Comparison of ENCODE assay signal across 17 cellular contexts in genomic region chr14:93708800-93709199, GRCh38.
A peak's percentile ranks its signal among the peaks of the same experiment; 100 is the strongest.
DNase-seq lines count a peak whose midpoint lies in the region; ATAC-seq, FAIRE-seq and TF ChIP-seq lines count a peak whose summit lies in the region.
"Had no signal": no experiment of that assay in that cellular context is flagged by ENCODE, and none has a peak within 500 bp of the region (broad histone marks: within the 10 kb centered on the region; RNA-seq: fewer than 3 reads in every experiment).

No MANE protein-coding gene starts in this region.

- no peaks in the 10 kb centered on the region for H3K23me2 ChIP-seq in H1 (ENCODE audit: low read depth, low read length)

- TF ChIP-seq RAD21 in H1 (IDR thresholded peaks at IDR 0.05 in 1 of 2, conservative IDR thresholded peaks at IDR 0.05 in 1 of 2; ENCODE audit: low read depth in 2 of 2, low read length in 2 of 2): no peak

- peak overlapping the region; percentile 5; the same call in 1 of the 2 replicates for H3K4me3 ChIP-seq in Karpas-422 (ENCODE audit: low read length)
- no peak overlapping the region for H3K4me3 ChIP-seq in H1 (ENCODE audit: extremely low read depth in 1 of 4, insufficient read depth in 2 of 4, low read depth in 3 of 4, low read length in 4 of 4)
- H3K4me3 ChIP-seq in osteoblast (ENCODE audit: insufficient read depth, low read length): no peak overlapping the region
- H3K4me3 ChIP-seq: A549 had no signal

- no peaks in the 10 kb centered on the region for H4K20me1 ChIP-seq in Karpas-422 (ENCODE audit: insufficient read depth, low read depth, low read length)
- no peaks in the 10 kb centered on the region for H4K20me1 ChIP-seq in H1 (replicated peaks in 1 of 2; ENCODE audit: control insufficient read depth in 1 of 2, insufficient read depth in 2 of 2, low read length in 2 of 2)
- no peaks in the 10 kb centered on the region for H4K20me1 ChIP-seq in osteoblast (ENCODE audit: insufficient read depth, low read length)

- no peak overlapping the region for H2BK5ac ChIP-seq in H1 (ENCODE audit: low read depth, low read length)

- WGBS in H1 (ENCODE audit: extremely low coverage in 1 of 2, insufficient coverage in 1 of 2, insufficient read length in 1 of 2, insufficient replicate concordance in 2 of 2, low coverage in 1 of 2, low lambda C conversion rate in 2 of 2, missing lambda C conversion rate in 1 of 2), 2 experiments: 90% methylated on average over 5 of the region's 5 CpGs; no CpG with 5 or more reads in 1 of the 2 experiments

- H2BK20ac ChIP-seq in H1 (ENCODE audit: low read length): no peak overlapping the region

- TF ChIP-seq POLR2A in H1 (IDR thresholded peaks at IDR 0.05; ENCODE audit: control extremely low read depth in 1 of 2, low read depth in 2 of 2, low read length in 2 of 2): no peak

- H3K9ac ChIP-seq in Karpas-422 (ENCODE audit: low read length) (peak overlapping the region; percentile 54), H1 (replicated peaks in 1 of 4; ENCODE audit: extremely low read depth in 1 of 4, low read depth in 3 of 4, low read length in 3 of 4) (no peak overlapping the region)

- H3K27ac ChIP-seq in Karpas-422 (ENCODE audit: low read length) (peak overlapping the region; percentile 93), H1 (ENCODE audit: low read depth, low read length) (0 out of 2 replicates have a peak overlapping the region, but pooled peaks have one; percentile 7), osteoblast (ENCODE audit: low read depth, low read length) (no peak overlapping the region)
- H3K27ac ChIP-seq: A549 had no signal

- no peak for DNase-seq in Karpas-422
- DNase-seq in H1 (ENCODE audit: low read depth in 1 of 2, low spot score in 2 of 2): no peak
- DNase-seq in osteoblast (ENCODE audit: insufficient read length, low spot score, missing footprints): peak; percentile 17
- no peak for DNase-seq in activated naive CD4-positive, alpha-beta T cell (lab: John Stamatoyannopoulos, UW)
- DNase-seq: BE2C; Caco-2; CD8-positive, alpha-beta memory T cell; DND-41; GDM1 had no signal

- POLR2A ChIA-PET in H1 (lab: Charles Lee; ENCODE audit: partially characterized antibody): interaction anchor here (0.5 to 1.1 kb wide), 2 partner anchors 40 to 79 kb away, joined by 3 read pairs; partner anchors contain the start of gene PRIMA1

- no peak overlapping the region for H2BK15ac ChIP-seq in H1 (ENCODE audit: low read length)

- no peak overlapping the region for H3K4ac ChIP-seq in H1 (replicated peaks; ENCODE audit: insufficient read length, low read depth, low read length)

- H2AK5ac ChIP-seq in H1 (ENCODE audit: low read depth, low read length): no peak overlapping the region

- H3K23ac ChIP-seq in H1 (ENCODE audit: insufficient read length): no peak overlapping the region

- no peak for ATAC-seq in HG03432 (IDR thresholded peaks at IDR 0.05; ENCODE audit: unreplicated experiment)
- ATAC-seq in HG03196 (IDR thresholded peaks at IDR 0.05; ENCODE audit: unreplicated experiment): no peak
- ATAC-seq: A549, HCT116 had no signal

- TF ChIP-seq EP300 in H1 (IDR thresholded peaks at IDR 0.05; ENCODE audit: borderline replicate concordance in 1 of 2, low read depth in 2 of 2, low read length in 2 of 2): no peak

- no peak for TF ChIP-seq CTCF in H1 (IDR thresholded peaks at IDR 0.05; ENCODE audit: control extremely low read depth in 1 of 3, insufficient read depth in 1 of 3, low read depth in 1 of 3, low read length in 3 of 3)
- no peak for TF ChIP-seq CTCF in osteoblast (IDR thresholded peaks at IDR 0.05; ENCODE audit: extremely low read depth, low read depth, low read length)

- no peaks in the 10 kb centered on the region for H3K9me2 ChIP-seq in Karpas-422 (replicated peaks; ENCODE audit: insufficient read depth, low read length)

- H3K4me1 ChIP-seq in Karpas-422 (ENCODE audit: low read length): peaks cover 61% of the 10 kb centered on the region
- H3K4me1 ChIP-seq in H1 (replicated peaks in 1 of 4; ENCODE audit: control insufficient read depth in 3 of 4, insufficient read depth in 4 of 4, low read length in 3 of 4): peaks cover 4 to 13% (median 7%) of the 10 kb centered on the region in 4 experiments
- H3K4me1 ChIP-seq in osteoblast (ENCODE audit: insufficient read depth, low read length): no peaks in the 10 kb centered on the region
- H3K4me1 ChIP-seq: A549, BE2C, Caco-2 had no signal

- no peaks in the 10 kb centered on the region for H3K9me3 ChIP-seq in Karpas-422 (ENCODE audit: low read length)
- H3K9me3 ChIP-seq in H1 (ENCODE audit: insufficient read depth in 2 of 2, low read depth in 1 of 2, low read length in 1 of 2): no peaks in the 10 kb centered on the region
- H3K9me3 ChIP-seq in osteoblast (ENCODE audit: low read depth, low read length): no peaks in the 10 kb centered on the region
- H3K9me3 ChIP-seq: A549, BE2C, Caco-2 had no signal

- no peak overlapping the region for H3K18ac ChIP-seq in H1 (ENCODE audit: extremely low read depth, low read length)

- FAIRE-seq in H1 (lab: Jason Lieb, UNC): no peak
- FAIRE-seq: A549, GM12892, GM19239, HepG2, HTR-8/SVneo had no signal

- H4K91ac ChIP-seq in H1 (replicated peaks; ENCODE audit: insufficient read length, low read length): no peak overlapping the region

- H3K36me3 ChIP-seq in Karpas-422 (ENCODE audit: insufficient read depth, low read length): no peaks in the 10 kb centered on the region
- H3K36me3 ChIP-seq in H1 (ENCODE audit: control insufficient read depth in 2 of 4, insufficient read depth in 4 of 4, low read length in 3 of 4): no peaks in the 10 kb centered on the region
- H3K36me3 ChIP-seq in osteoblast (ENCODE audit: insufficient read depth, low read length): no peaks in the 10 kb centered on the region

- H3K79me2 ChIP-seq in Karpas-422 (ENCODE audit: low read length) (no peaks in the 10 kb centered on the region), H1 (ENCODE audit: control insufficient read depth in 1 of 2, insufficient read depth in 2 of 2, low read length in 2 of 2) (no peaks in the 10 kb centered on the region), osteoblast (ENCODE audit: insufficient read depth, low read length) (no peaks in the 10 kb centered on the region)

- no peak overlapping the region for H3K14ac ChIP-seq in H1 (ENCODE audit: insufficient read length)

- H3K56ac ChIP-seq in H1 (replicated peaks; ENCODE audit: insufficient read length, low read depth, low read length): no peak overlapping the region

- CTCF ChIA-PET in H1 (lab: Charles Lee; ENCODE audit: partially characterized antibody): interaction anchor here (1.2 to 1.5 kb wide), 3 partner anchors 15 to 54 kb away, joined by 3 to 5 read pairs (median 4); no protein-coding TSS in a partner anchor

- H2BK12ac ChIP-seq in H1 (ENCODE audit: low read depth, low read length): no peak overlapping the region

- H2AFZ ChIP-seq in Karpas-422 (ENCODE audit: low read length) (no peak overlapping the region), H1 (ENCODE audit: low read length) (no peak overlapping the region), osteoblast (ENCODE audit: low read length) (no peak overlapping the region)

- H3K27me3 ChIP-seq in Karpas-422 (ENCODE audit: low read length): no peaks in the 10 kb centered on the region
- 0 out of 7 replicates have a peak, but pooled peaks cover 0 to 4% (median 0%) of the 10 kb centered on the region in 4 experiments for H3K27me3 ChIP-seq in H1 (replicated peaks in 1 of 4; ENCODE audit: control insufficient read depth in 3 of 4, extremely low read depth in 1 of 4, insufficient read depth in 3 of 4, low read length in 3 of 4)
- H3K27me3 ChIP-seq in osteoblast (ENCODE audit: insufficient read depth, low read length): no peaks in the 10 kb centered on the region
- H3K27me3 ChIP-seq: BE2C had no signal

- no peak overlapping the region for H2BK120ac ChIP-seq in H1 (replicated peaks; ENCODE audit: low read depth, low read length)

- no peaks in the 10 kb centered on the region for H3K79me1 ChIP-seq in H1 (ENCODE audit: low read depth, low read length)

- no peak overlapping the region for H4K8ac ChIP-seq in H1 (ENCODE audit: extremely low read depth, insufficient read depth, low read length)

- H3K4me2 ChIP-seq in Karpas-422 (ENCODE audit: low read depth, low read length, poor library complexity, severe bottlenecking): peak overlapping the region; percentile 60
- H3K4me2 ChIP-seq in H1 (ENCODE audit: insufficient read depth in 1 of 2, low read depth in 2 of 2, low read length in 2 of 2): no peak overlapping the region
- no peak overlapping the region for H3K4me2 ChIP-seq in osteoblast (ENCODE audit: insufficient read depth, low read length)
- H3K4me2 ChIP-seq: A549 had no signal

- no peak overlapping the region for H4K5ac ChIP-seq in H1 (ENCODE audit: insufficient read length, low read depth, low read length)

TF ChIP-seq in H1, 55 proteins besides CTCF, POLR2A, EP300 and RAD21:
- TF ChIP-seq NANOG (IDR thresholded peaks at IDR 0.05; ENCODE audit: insufficient read depth, low read depth, low read length, poor library complexity, severe bottlenecking): no peak
- TF ChIP-seq KDM5A (IDR thresholded peaks at IDR 0.05; ENCODE audit: low read length): no peak
- TF ChIP-seq SIX5 (IDR thresholded peaks at IDR 0.05; ENCODE audit: low read depth, low read length): no peak
